ENCODE assay signal across 18 cellular contexts in genomic region chr19:1663854-1664253, GRCh38. TPM values are rescaled to one million over a fixed set of nuclear protein-coding genes. Genes with fewer than 3 reads are reported as not detected.
DNase-seq lines count a peak whose midpoint lies in the region; ATAC-seq, FAIRE-seq and TF ChIP-seq lines count a peak whose summit lies in the region.
"Had no signal": no experiment of that assay in that cellular context is flagged by ENCODE, and none has a peak within 500 bp of the region (broad histone marks: within the 10 kb centered on the region; RNA-seq: fewer than 3 reads in every experiment).

No MANE protein-coding gene starts in this region.

- H3K4me3 ChIP-seq in GM12878, result no peak overlapping the region
- H3K4me3 ChIP-seq: dorsolateral prefrontal cortex, right atrium auricular region had no signal

- CTCF ChIA-PET in GM12878 (lab: Yijun Ruan, JAX), result interaction anchor here (1.1 to 1.6 kb wide), 2 partner anchors 13 to 16 kb away, joined by 3 to 8 read pairs; no protein-coding TSS in a partner anchor

- no peaks in the 10 kb centered on the region for H3K27me3 ChIP-seq in GM12878 (replicated peaks in 1 of 2; ENCODE audit: control insufficient read depth in 2 of 2, insufficient read depth in 2 of 2, low read length in 1 of 2)

- RAD21 ChIA-PET in GM12878 (lab: Charles Lee; ENCODE audit: unreplicated experiment), result interaction anchor here (3.5 kb wide), 1 partner anchor 14 kb away, joined by 19 read pairs; no protein-coding TSS in a partner anchor

- H3K4me1 ChIP-seq in GM12878 (ENCODE audit: control insufficient read depth, insufficient read depth, low read length), result peaks cover 53% of the 10 kb centered on the region

- H4K20me1 ChIP-seq in GM12878 (ENCODE audit: control insufficient read depth, insufficient read depth), result no peaks in the 10 kb centered on the region

- no peak overlapping the region for H3K27ac Mint-ChIP-seq in osteocyte (ENCODE audit: unreplicated experiment)

- ATAC-seq in GM12878, result peak; percentile 2
- peak; percentile 73 for ATAC-seq in stimulated activated naive CD8-positive, alpha-beta T cell treated with anti-CD3 and anti-CD28 coated beads, Interleukin-15, Interleukin-2, amounts not matched to agents 100 U/mL and 50 U/mL, for 24 hours

- no peak overlapping the region for H2AFZ ChIP-seq in GM12878 (ENCODE audit: control insufficient read depth, low read depth, low read length)

- no peaks in the 10 kb centered on the region for H3K36me3 Mint-ChIP-seq in osteocyte (ENCODE audit: unreplicated experiment)

- peaks cover 16% of the 10 kb centered on the region for H3K27me3 Mint-ChIP-seq in osteocyte (ENCODE audit: unreplicated experiment)

- H3K9ac ChIP-seq in GM12878 (ENCODE audit: control insufficient read depth, insufficient read depth, low read length), result no peak overlapping the region

- no peak for TF ChIP-seq RAD21 in GM12878 (IDR thresholded peaks at IDR 0.05; ENCODE audit: insufficient read depth, low read depth, low read length)

- peaks cover 13% of the 10 kb centered on the region for H3K4me1 Mint-ChIP-seq in osteocyte (ENCODE audit: unreplicated experiment)

- SMC1A ChIA-PET in GM12878 (lab: Charles Lee; ENCODE audit: uncharacterized antibody, unreplicated experiment), result interaction anchor here (0.9 to 1.1 kb wide), 3 partner anchors 11 to 71 kb away, joined by 3 to 6 read pairs (median 3); partner anchors contain the start of gene TCF3

- POLR2A ChIA-PET in GM12878 (lab: Charles Lee), result interaction anchor here (1.0 to 1.5 kb wide), 2 partner anchors 12 to 15 kb away, joined by 3 to 12 read pairs; partner anchors contain the start of gene TCF3

- peak overlapping the region; percentile 37 for H3K27ac ChIP-seq in GM12878 (ENCODE audit: control insufficient read depth, insufficient read depth)
- H3K27ac ChIP-seq: dorsolateral prefrontal cortex, epithelial cell of prostate, right atrium auricular region had no signal

- H3K36me3 ChIP-seq in GM12878 (ENCODE audit: control insufficient read depth in 2 of 2, insufficient read depth in 2 of 2, low read length in 1 of 2), result no peaks in the 10 kb centered on the region
- H3K36me3 ChIP-seq: right atrium auricular region had no signal

- intact Hi-C loops in GM12878 (cut with micrococcal nuclease; ENCODE audit: unreplicated experiment), result no loop called here

- in situ Hi-C loops in GM12878 (cut with MboI), result no loop called here

- TF ChIP-seq CTCF in GM12878 (IDR thresholded peaks at IDR 0.05 in 2 of 3, conservative IDR thresholded peaks at IDR 0.05 in 1 of 3; ENCODE audit: control insufficient read depth in 2 of 3, extremely low read depth in 1 of 3, insufficient read depth in 1 of 3, low read depth in 3 of 3, low read length in 3 of 3) (no peak), osteocyte (IDR thresholded peaks at IDR 0.05) (no peak)

- TF ChIP-seq EP300 in GM12878 (IDR thresholded peaks at IDR 0.05; ENCODE audit: borderline replicate concordance in 1 of 2, control insufficient read depth in 1 of 2, low read depth in 2 of 2, low read length in 2 of 2), result no peak

- TF ChIP-seq POLR2A in GM12878 (IDR thresholded peaks at IDR 0.05; ENCODE audit: low read depth, low read length), result no peak

- peak; percentile 67 for DNase-seq in stimulated activated CD4-positive, alpha-beta T cell treated with anti-CD3 and anti-CD28 coated beads, Interleukin-15, amount 100 ng/mL, for 24 hours
- DNase-seq in stimulated activated CD4-positive, alpha-beta T cell treated with anti-CD3 and anti-CD28 coated beads, Interleukin-12 subunit alpha, Interleukin-12 subunit beta, amount 100 ng/mL, for 4 hours, result no peak
- DNase-seq in GM19239 (ENCODE audit: insufficient read length, low spot score) (no peak), GM12878 (ENCODE audit: low read depth, low spot score) (no peak), osteocyte (ENCODE audit: extremely low spot score, unreplicated experiment) (no peak), GF-D8 (lab: John Stamatoyannopoulos, UW) (no peak), NOMO-1 (lab: John Stamatoyannopoulos, UW; ENCODE audit: unreplicated experiment in 2 of 2) (no peak)
- peak; percentile 79 for DNase-seq in stimulated activated naive CD8-positive, alpha-beta T cell treated with anti-CD3 and anti-CD28 coated beads, Interleukin-15, Interleukin-2, amounts not matched to agents 100 U/mL and 50 U/mL, for 24 hours
- DNase-seq: amniotic stem cell, DMS79 treated with DMSO at 0.1 percent for 48 hours, dorsolateral prefrontal cortex, foreskin melanocyte, kidney glomerular epithelial cell, mammary epithelial cell, NCI-H1694 treated with DMSO at 0.1 percent for 48 hours, NCI-H345 had no signal

- no peak overlapping the region for H3K4me3 Mint-ChIP-seq in osteocyte (ENCODE audit: unreplicated experiment)

- WGBS in GM12878 (ENCODE audit: insufficient coverage, insufficient replicate concordance, low lambda C conversion rate, missing lambda C conversion rate), result 3% methylated on average over 13 of the region's 13 CpGs

- peaks cover 3% of the 10 kb centered on the region; the same call in 2 of the 3 replicates for H3K9me3 ChIP-seq in GM12878 (replicated peaks; ENCODE audit: control insufficient read depth, insufficient read depth, low read length)
- H3K9me3 ChIP-seq: right atrium auricular region had no signal

- BruUV-seq in GM12878 (replicated peaks; lab: Mats Ljungman, UMichigan), result no TSS peak

- H3K79me2 ChIP-seq in GM12878 (ENCODE audit: control insufficient read depth, insufficient read depth, low read length), result no peaks in the 10 kb centered on the region

- peak; percentile 11 for FAIRE-seq in GM19239 (lab: Jason Lieb, UNC)
- FAIRE-seq in GM12878 (lab: Jason Lieb, UNC), result no peak

- H3K9me3 Mint-ChIP-seq in osteocyte (ENCODE audit: unreplicated experiment), result no peaks in the 10 kb centered on the region

- H3K4me2 ChIP-seq in GM12878 (ENCODE audit: control insufficient read depth, insufficient read depth), result peak overlapping the region; percentile 75

TF ChIP-seq in GM12878, 131 proteins besides CTCF, POLR2A, EP300 and RAD21 (continues in another document):
- TF ChIP-seq NKRF (conservative IDR thresholded peaks at IDR 0.05), result peak; percentile 49; the same call in 1 of the 2 replicates
- TF ChIP-seq SMC3 (IDR thresholded peaks at IDR 0.05; ENCODE audit: borderline replicate concordance, low read length), result no peak
- TF ChIP-seq RFX5 (IDR thresholded peaks at IDR 0.05; ENCODE audit: low read depth, low read length), result no peak
- TF ChIP-seq TCF7 (IDR thresholded peaks at IDR 0.05; ENCODE audit: borderline replicate concordance), result no peak; the same call in 1 of the 2 replicates
- TF ChIP-seq MEF2B (IDR thresholded peaks at IDR 0.05; ENCODE audit: partially characterized antibody, poor library complexity, severe bottlenecking), result peak; percentile 60
- TF ChIP-seq RCOR1 (conservative IDR thresholded peaks at IDR 0.05; ENCODE audit: low read depth, low read length), result no peak

RNA-seq across cellular contexts. Expression of gene TCF3, which starts 11.4 kb away (rescaled TPM):
- total RNA-seq in GM12878 (2013; cell fraction: nucleolus; rRNA removed), result 89.3 and 101 TPM in 2 replicates
- total RNA-seq in GM12878 (2014; rRNA removed) (147 and 165 TPM in 2 replicates), GM12878 (2014; rRNA removed; fragmentation: Illumina TruSeq; extraction: Trizol) (65.3 and 81.4 TPM in 2 replicates), GM12878 (2021) (262 and 282 TPM in 2 replicates), osteocyte (180 and 189 TPM in 2 replicates)
- polyA plus RNA-seq in GM12878 (2011; ENCODE audit: low read depth), result 129 TPM
- polyA plus RNA-seq in GM12878 (2011; rRNA removed) (52.4 and 65.0 TPM in 2 replicates), GM12878 (2014; fragmentation: Illumina TruSeq; extraction: Trizol) (32.7 and 76.5 TPM in 2 replicates), GM12878 (2014; fragmentation: Nextera tagmentation; extraction: Ambion mirVana) (10 to 100 TPM in 1 of 2 experiments, 1 to 10 TPM in 1; 6.7 to 24.0 TPM), GM12878 (2014; rRNA removed) (191 and 239 TPM in 2 replicates), GM12878 (2016; fragmentation: Nextera tagmentation; extraction: Ambion mirVana) (10 to 100 TPM; 50.6 to 58.3 TPM)
- 82.5 and 151 TPM in 2 replicates for polyA plus RNA-seq in GM12878 (2011; cell fraction: cytosol; rRNA removed)
- polyA plus RNA-seq in GM12878 (2011; cell fraction: nucleus; rRNA removed), result 292 and 390 TPM in 2 replicates
- 223 and 266 TPM in 2 replicates for polyA plus RNA-seq in GM12878 (2012)
- 24.4 and 53.7 TPM in 2 replicates for polyA minus RNA-seq in GM12878 (2011; rRNA and poly(A)+ RNA removed)
- polyA minus RNA-seq in GM12878 (2011; cell fraction: cytosol; rRNA and poly(A)+ RNA removed), result 50.1 and 67.3 TPM in 2 replicates
- 29.3 and 52.0 TPM in 2 replicates for polyA minus RNA-seq in GM12878 (2011; cell fraction: nucleus; rRNA and poly(A)+ RNA removed)

RNA-seq across cellular contexts. Expression of gene UQCR11, which starts 58.6 kb away (rescaled TPM):
- 26.2 and 28.8 TPM in 2 replicates for total RNA-seq in GM12878 (2013; cell fraction: nucleolus; rRNA removed)
- 107 and 113 TPM in 2 replicates for total RNA-seq in GM12878 (2014; rRNA removed)
- total RNA-seq in GM12878 (2014; rRNA removed; fragmentation: Illumina TruSeq; extraction: Trizol), result 28.6 and 30.2 TPM in 2 replicates
- 223 and 247 TPM in 2 replicates for total RNA-seq in GM12878 (2021)
- 21.7 TPM for polyA plus RNA-seq in GM12878 (2011; ENCODE audit: low read depth)
- polyA plus RNA-seq in GM12878 (2011; rRNA removed), result 191 and 219 TPM in 2 replicates
- 138 and 274 TPM in 2 replicates for polyA plus RNA-seq in GM12878 (2011; cell fraction: cytosol; rRNA removed)
- polyA plus RNA-seq in GM12878 (2011; cell fraction: nucleus; rRNA removed), result 79.3 and 87.4 TPM in 2 replicates
- 111 and 143 TPM in 2 replicates for polyA plus RNA-seq in GM12878 (2012)
- 15.8 and 29.0 TPM in 2 replicates for polyA plus RNA-seq in GM12878 (2014; fragmentation: Illumina TruSeq; extraction: Trizol)
- polyA plus RNA-seq in GM12878 (2014; fragmentation: Nextera tagmentation; extraction: Ambion mirVana), result 100 to 1,000 TPM; 166 to 418 TPM
- 146 and 157 TPM in 2 replicates for polyA plus RNA-seq in GM12878 (2014; rRNA removed)
- 100 to 1,000 TPM; 520 to 586 TPM for polyA plus RNA-seq in GM12878 (2016; fragmentation: Nextera tagmentation; extraction: Ambion mirVana)
- 13.8 and 24.5 TPM in 2 replicates for polyA minus RNA-seq in GM12878 (2011; rRNA and poly(A)+ RNA removed)
- 18.3 and 26.5 TPM in 2 replicates for polyA minus RNA-seq in GM12878 (2011; cell fraction: cytosol; rRNA and poly(A)+ RNA removed)
- 12.0 and 23.8 TPM in 2 replicates for polyA minus RNA-seq in GM12878 (2011; cell fraction: nucleus; rRNA and poly(A)+ RNA removed)
- total RNA-seq in osteocyte, result 203 and 206 TPM in 2 replicates

Comparison
In these comparisons a context has a peak if more than half of its experiments do, and no peak if none do; other contexts are left out.
1. DNase-seq: peak in stimulated activated CD4-positive, alpha-beta T cell treated with anti-CD3 and anti-CD28 coated beads, Interleukin-15, amount 100 ng/mL, for 24 hours (single experiment) and stimulated activated naive CD8-positive, alpha-beta T cell treated with anti-CD3 and anti-CD28 coated beads, Interleukin-15, Interleukin-2, amounts not matched to agents 100 U/mL and 50 U/mL, for 24 hours (single experiment); none in stimulated activated CD4-positive, alpha-beta T cell treated with anti-CD3 and anti-CD28 coated beads, Interleukin-12 subunit alpha, Interleukin-12 subunit beta, amount 100 ng/mL, for 4 hours (single experiment), GM19239 (single experiment), GM12878 (single experiment), osteocyte (single experiment), GF-D8 (single experiment) and NOMO-1 (0 of 2).